In the genomic region with DNA sequence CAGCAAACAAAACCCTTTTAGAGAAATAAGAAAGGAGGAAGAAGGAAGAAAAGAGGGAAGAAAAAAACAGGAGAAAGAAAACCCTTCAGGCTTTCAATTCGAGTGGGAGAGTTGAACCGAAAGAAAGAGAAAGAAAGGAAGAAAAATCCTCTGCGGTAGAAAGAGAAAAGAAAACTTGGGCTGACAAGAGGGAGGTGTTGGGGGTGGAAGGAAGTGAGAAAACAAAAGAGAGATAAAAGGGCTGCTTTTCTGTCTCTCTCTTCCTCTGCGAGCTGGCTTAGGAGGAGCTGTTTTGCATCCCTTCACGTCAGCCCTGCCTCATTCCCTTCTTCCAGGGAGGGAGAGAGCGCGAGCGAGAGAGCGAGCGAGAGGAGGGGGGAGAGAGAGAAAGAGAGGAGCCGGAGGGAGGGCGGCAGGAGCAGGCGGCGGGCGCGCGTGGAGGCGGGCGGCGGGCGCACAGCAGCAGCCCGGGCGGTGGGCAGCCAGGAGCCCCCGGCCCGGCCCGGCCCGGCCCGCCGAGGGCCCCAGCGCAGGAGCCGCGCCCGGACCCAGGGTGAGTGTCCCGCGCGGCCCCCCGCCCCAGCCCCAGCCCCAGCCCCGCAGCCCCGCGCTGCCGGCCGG, we compare ENCODE assay signal across 1 cellular context.
TF ChIP-seq lines count a peak whose summit lies in the region.

A gene with protein sequence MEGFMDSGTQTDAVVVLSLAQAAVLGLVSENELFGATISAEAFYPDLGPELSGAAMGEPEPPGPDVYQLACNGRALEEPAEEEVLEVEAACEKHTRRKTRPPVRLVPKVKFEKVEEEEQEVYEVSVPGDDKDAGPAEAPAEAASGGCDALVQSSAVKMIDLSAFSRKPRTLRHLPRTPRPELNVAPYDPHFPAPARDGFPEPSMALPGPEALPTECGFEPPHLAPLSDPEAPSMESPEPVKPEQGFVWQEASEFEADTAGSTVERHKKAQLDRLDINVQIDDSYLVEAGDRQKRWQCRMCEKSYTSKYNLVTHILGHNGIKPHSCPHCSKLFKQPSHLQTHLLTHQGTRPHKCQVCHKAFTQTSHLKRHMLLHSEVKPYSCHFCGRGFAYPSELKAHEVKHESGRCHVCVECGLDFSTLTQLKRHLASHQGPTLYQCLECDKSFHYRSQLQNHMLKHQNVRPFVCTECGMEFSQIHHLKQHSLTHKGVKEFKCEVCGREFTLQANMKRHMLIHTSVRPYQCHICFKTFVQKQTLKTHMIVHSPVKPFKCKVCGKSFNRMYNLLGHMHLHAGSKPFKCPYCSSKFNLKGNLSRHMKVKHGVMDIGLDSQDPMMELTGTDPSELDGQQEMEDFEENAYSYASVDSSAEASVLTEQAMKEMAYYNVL (plus strand): TSS at position 263 of the 621 bp plus-strand sequence. CDS start 65,814 bp downstream, outside the sequence.

TF ChIP-seq in K562, 482 proteins besides CTCF, POLR2A, EP300 and RAD21 (continued from another document and continues in another):
- TF ChIP-seq, protein P1, sequence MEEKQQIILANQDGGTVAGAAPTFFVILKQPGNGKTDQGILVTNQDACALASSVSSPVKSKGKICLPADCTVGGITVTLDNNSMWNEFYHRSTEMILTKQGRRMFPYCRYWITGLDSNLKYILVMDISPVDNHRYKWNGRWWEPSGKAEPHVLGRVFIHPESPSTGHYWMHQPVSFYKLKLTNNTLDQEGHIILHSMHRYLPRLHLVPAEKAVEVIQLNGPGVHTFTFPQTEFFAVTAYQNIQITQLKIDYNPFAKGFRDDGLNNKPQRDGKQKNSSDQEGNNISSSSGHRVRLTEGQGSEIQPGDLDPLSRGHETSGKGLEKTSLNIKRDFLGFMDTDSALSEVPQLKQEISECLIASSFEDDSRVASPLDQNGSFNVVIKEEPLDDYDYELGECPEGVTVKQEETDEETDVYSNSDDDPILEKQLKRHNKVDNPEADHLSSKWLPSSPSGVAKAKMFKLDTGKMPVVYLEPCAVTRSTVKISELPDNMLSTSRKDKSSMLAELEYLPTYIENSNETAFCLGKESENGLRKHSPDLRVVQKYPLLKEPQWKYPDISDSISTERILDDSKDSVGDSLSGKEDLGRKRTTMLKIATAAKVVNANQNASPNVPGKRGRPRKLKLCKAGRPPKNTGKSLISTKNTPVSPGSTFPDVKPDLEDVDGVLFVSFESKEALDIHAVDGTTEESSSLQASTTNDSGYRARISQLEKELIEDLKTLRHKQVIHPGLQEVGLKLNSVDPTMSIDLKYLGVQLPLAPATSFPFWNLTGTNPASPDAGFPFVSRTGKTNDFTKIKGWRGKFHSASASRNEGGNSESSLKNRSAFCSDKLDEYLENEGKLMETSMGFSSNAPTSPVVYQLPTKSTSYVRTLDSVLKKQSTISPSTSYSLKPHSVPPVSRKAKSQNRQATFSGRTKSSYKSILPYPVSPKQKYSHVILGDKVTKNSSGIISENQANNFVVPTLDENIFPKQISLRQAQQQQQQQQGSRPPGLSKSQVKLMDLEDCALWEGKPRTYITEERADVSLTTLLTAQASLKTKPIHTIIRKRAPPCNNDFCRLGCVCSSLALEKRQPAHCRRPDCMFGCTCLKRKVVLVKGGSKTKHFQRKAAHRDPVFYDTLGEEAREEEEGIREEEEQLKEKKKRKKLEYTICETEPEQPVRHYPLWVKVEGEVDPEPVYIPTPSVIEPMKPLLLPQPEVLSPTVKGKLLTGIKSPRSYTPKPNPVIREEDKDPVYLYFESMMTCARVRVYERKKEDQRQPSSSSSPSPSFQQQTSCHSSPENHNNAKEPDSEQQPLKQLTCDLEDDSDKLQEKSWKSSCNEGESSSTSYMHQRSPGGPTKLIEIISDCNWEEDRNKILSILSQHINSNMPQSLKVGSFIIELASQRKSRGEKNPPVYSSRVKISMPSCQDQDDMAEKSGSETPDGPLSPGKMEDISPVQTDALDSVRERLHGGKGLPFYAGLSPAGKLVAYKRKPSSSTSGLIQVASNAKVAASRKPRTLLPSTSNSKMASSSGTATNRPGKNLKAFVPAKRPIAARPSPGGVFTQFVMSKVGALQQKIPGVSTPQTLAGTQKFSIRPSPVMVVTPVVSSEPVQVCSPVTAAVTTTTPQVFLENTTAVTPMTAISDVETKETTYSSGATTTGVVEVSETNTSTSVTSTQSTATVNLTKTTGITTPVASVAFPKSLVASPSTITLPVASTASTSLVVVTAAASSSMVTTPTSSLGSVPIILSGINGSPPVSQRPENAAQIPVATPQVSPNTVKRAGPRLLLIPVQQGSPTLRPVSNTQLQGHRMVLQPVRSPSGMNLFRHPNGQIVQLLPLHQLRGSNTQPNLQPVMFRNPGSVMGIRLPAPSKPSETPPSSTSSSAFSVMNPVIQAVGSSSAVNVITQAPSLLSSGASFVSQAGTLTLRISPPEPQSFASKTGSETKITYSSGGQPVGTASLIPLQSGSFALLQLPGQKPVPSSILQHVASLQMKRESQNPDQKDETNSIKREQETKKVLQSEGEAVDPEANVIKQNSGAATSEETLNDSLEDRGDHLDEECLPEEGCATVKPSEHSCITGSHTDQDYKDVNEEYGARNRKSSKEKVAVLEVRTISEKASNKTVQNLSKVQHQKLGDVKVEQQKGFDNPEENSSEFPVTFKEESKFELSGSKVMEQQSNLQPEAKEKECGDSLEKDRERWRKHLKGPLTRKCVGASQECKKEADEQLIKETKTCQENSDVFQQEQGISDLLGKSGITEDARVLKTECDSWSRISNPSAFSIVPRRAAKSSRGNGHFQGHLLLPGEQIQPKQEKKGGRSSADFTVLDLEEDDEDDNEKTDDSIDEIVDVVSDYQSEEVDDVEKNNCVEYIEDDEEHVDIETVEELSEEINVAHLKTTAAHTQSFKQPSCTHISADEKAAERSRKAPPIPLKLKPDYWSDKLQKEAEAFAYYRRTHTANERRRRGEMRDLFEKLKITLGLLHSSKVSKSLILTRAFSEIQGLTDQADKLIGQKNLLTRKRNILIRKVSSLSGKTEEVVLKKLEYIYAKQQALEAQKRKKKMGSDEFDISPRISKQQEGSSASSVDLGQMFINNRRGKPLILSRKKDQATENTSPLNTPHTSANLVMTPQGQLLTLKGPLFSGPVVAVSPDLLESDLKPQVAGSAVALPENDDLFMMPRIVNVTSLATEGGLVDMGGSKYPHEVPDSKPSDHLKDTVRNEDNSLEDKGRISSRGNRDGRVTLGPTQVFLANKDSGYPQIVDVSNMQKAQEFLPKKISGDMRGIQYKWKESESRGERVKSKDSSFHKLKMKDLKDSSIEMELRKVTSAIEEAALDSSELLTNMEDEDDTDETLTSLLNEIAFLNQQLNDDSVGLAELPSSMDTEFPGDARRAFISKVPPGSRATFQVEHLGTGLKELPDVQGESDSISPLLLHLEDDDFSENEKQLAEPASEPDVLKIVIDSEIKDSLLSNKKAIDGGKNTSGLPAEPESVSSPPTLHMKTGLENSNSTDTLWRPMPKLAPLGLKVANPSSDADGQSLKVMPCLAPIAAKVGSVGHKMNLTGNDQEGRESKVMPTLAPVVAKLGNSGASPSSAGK (IDR thresholded peaks at IDR 0.05): no peak
- TF ChIP-seq, protein P2, sequence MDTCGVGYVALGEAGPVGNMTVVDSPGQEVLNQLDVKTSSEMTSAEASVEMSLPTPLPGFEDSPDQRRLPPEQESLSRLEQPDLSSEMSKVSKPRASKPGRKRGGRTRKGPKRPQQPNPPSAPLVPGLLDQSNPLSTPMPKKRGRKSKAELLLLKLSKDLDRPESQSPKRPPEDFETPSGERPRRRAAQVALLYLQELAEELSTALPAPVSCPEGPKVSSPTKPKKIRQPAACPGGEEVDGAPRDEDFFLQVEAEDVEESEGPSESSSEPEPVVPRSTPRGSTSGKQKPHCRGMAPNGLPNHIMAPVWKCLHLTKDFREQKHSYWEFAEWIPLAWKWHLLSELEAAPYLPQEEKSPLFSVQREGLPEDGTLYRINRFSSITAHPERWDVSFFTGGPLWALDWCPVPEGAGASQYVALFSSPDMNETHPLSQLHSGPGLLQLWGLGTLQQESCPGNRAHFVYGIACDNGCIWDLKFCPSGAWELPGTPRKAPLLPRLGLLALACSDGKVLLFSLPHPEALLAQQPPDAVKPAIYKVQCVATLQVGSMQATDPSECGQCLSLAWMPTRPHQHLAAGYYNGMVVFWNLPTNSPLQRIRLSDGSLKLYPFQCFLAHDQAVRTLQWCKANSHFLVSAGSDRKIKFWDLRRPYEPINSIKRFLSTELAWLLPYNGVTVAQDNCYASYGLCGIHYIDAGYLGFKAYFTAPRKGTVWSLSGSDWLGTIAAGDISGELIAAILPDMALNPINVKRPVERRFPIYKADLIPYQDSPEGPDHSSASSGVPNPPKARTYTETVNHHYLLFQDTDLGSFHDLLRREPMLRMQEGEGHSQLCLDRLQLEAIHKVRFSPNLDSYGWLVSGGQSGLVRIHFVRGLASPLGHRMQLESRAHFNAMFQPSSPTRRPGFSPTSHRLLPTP (IDR thresholded peaks at IDR 0.05; ENCODE audit: borderline replicate concordance, extremely low read depth, insufficient read length): no peak
- TF ChIP-seq ZNF282 (CRISPR knock-in tag; IDR thresholded peaks at IDR 0.05) (no peak), XRCC5 (IDR thresholded peaks at IDR 0.05; ENCODE audit: low read depth, low read length) (0 out of 2 replicates have a peak, but pooled peaks have one; percentile 7), HCFC1 (IDR thresholded peaks at IDR 0.05; ENCODE audit: low read depth, low read length) (no peak), ETS2 (tag; IDR thresholded peaks at IDR 0.05; ENCODE audit: borderline replicate concordance, poor library complexity, severe bottlenecking) (no peak), KDM4B (IDR thresholded peaks at IDR 0.05; ENCODE audit: borderline replicate concordance in 2 of 2, low read depth in 1 of 2) (no peak), PTRF (tag; IDR thresholded peaks at IDR 0.05) (no peak), IRF2 (CRISPR knock-in tag; IDR thresholded peaks at IDR 0.05) (no peak)
- TF ChIP-seq, protein P3, sequence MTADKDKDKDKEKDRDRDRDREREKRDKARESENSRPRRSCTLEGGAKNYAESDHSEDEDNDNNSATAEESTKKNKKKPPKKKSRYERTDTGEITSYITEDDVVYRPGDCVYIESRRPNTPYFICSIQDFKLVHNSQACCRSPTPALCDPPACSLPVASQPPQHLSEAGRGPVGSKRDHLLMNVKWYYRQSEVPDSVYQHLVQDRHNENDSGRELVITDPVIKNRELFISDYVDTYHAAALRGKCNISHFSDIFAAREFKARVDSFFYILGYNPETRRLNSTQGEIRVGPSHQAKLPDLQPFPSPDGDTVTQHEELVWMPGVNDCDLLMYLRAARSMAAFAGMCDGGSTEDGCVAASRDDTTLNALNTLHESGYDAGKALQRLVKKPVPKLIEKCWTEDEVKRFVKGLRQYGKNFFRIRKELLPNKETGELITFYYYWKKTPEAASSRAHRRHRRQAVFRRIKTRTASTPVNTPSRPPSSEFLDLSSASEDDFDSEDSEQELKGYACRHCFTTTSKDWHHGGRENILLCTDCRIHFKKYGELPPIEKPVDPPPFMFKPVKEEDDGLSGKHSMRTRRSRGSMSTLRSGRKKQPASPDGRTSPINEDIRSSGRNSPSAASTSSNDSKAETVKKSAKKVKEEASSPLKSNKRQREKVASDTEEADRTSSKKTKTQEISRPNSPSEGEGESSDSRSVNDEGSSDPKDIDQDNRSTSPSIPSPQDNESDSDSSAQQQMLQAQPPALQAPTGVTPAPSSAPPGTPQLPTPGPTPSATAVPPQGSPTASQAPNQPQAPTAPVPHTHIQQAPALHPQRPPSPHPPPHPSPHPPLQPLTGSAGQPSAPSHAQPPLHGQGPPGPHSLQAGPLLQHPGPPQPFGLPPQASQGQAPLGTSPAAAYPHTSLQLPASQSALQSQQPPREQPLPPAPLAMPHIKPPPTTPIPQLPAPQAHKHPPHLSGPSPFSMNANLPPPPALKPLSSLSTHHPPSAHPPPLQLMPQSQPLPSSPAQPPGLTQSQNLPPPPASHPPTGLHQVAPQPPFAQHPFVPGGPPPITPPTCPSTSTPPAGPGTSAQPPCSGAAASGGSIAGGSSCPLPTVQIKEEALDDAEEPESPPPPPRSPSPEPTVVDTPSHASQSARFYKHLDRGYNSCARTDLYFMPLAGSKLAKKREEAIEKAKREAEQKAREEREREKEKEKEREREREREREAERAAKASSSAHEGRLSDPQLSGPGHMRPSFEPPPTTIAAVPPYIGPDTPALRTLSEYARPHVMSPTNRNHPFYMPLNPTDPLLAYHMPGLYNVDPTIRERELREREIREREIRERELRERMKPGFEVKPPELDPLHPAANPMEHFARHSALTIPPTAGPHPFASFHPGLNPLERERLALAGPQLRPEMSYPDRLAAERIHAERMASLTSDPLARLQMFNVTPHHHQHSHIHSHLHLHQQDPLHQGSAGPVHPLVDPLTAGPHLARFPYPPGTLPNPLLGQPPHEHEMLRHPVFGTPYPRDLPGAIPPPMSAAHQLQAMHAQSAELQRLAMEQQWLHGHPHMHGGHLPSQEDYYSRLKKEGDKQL (CRISPR knock-in tag; IDR thresholded peaks at IDR 0.05; ENCODE audit: borderline replicate concordance): no peak
- TF ChIP-seq, protein P4, sequence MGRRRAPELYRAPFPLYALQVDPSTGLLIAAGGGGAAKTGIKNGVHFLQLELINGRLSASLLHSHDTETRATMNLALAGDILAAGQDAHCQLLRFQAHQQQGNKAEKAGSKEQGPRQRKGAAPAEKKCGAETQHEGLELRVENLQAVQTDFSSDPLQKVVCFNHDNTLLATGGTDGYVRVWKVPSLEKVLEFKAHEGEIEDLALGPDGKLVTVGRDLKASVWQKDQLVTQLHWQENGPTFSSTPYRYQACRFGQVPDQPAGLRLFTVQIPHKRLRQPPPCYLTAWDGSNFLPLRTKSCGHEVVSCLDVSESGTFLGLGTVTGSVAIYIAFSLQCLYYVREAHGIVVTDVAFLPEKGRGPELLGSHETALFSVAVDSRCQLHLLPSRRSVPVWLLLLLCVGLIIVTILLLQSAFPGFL (CRISPR knock-in tag; IDR thresholded peaks at IDR 0.05): no peak
- TF ChIP-seq, protein P5, sequence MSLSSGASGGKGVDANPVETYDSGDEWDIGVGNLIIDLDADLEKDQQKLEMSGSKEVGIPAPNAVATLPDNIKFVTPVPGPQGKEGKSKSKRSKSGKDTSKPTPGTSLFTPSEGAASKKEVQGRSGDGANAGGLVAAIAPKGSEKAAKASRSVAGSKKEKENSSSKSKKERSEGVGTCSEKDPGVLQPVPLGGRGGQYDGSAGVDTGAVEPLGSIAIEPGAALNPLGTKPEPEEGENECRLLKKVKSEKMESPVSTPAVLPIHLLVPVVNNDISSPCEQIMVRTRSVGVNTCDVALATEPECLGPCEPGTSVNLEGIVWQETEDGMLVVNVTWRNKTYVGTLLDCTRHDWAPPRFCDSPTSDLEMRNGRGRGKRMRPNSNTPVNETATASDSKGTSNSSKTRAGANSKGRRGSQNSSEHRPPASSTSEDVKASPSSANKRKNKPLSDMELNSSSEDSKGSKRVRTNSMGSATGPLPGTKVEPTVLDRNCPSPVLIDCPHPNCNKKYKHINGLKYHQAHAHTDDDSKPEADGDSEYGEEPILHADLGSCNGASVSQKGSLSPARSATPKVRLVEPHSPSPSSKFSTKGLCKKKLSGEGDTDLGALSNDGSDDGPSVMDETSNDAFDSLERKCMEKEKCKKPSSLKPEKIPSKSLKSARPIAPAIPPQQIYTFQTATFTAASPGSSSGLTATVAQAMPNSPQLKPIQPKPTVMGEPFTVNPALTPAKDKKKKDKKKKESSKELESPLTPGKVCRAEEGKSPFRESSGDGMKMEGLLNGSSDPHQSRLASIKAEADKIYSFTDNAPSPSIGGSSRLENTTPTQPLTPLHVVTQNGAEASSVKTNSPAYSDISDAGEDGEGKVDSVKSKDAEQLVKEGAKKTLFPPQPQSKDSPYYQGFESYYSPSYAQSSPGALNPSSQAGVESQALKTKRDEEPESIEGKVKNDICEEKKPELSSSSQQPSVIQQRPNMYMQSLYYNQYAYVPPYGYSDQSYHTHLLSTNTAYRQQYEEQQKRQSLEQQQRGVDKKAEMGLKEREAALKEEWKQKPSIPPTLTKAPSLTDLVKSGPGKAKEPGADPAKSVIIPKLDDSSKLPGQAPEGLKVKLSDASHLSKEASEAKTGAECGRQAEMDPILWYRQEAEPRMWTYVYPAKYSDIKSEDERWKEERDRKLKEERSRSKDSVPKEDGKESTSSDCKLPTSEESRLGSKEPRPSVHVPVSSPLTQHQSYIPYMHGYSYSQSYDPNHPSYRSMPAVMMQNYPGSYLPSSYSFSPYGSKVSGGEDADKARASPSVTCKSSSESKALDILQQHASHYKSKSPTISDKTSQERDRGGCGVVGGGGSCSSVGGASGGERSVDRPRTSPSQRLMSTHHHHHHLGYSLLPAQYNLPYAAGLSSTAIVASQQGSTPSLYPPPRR (CRISPR knock-in tag; IDR thresholded peaks at IDR 0.05; ENCODE audit: borderline replicate concordance): no peak
